ENCODE assay signal across 19 cellular contexts in the genomic region with DNA sequence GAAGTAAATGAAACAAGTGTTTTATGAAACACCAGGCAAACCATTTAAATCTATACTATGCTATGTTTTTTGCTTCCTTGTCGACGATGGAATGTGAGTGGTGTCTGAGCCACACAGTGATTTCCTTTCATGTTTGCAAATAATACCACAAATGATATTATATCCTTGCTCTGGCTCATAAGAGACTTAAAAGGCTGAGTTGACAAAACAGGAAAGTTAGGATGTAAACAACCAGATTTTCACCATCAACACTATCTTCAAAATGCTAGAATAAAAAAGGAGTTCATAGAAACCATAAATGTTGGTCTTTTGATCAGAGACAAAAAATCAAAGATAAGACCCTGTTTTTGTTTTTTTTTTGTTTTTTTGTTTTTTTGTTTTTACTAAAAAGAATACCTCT. TPM values are rescaled to one million over a fixed set of nuclear protein-coding genes. Genes with fewer than 3 reads are reported as not detected.
DNase-seq lines count a peak whose midpoint lies in the region; ATAC-seq, FAIRE-seq and TF ChIP-seq lines count a peak whose summit lies in the region.
"Had no signal": no experiment of that assay in that cellular context is flagged by ENCODE, and none has a peak within 500 bp of the region (broad histone marks: within the 10 kb centered on the region; RNA-seq: fewer than 3 reads in every experiment).

No MANE protein-coding gene starts in this region.

- H3K4me2 ChIP-seq in A549 (no peak overlapping the region), K562 (ENCODE audit: insufficient read depth, low read length) (no peak overlapping the region), SK-N-SH (no peak overlapping the region)

- TF ChIP-seq POLR2A in A549 (IDR thresholded peaks at IDR 0.05; ENCODE audit: low read length) (no peak), K562 (conservative IDR thresholded peaks at IDR 0.05) (no peak)

- ATAC-seq in A549: no peak
- no peak for ATAC-seq in K562
- no peak for ATAC-seq in GM18520 (IDR thresholded peaks at IDR 0.05; ENCODE audit: unreplicated experiment)

- H3K9me2 ChIP-seq in SK-N-SH: no peaks in the 10 kb centered on the region

- TF ChIP-seq CTCF in A549 (IDR thresholded peaks at IDR 0.05): no peak
- TF ChIP-seq CTCF in K562 (IDR thresholded peaks at IDR 0.05 in 2 of 3, conservative IDR thresholded peaks at IDR 0.05 in 1 of 3; ENCODE audit: insufficient read depth in 2 of 3, low read depth in 1 of 3, low read length in 3 of 3): no peak
- no peak for TF ChIP-seq CTCF in kidney (IDR thresholded peaks at IDR 0.05; ENCODE audit: borderline replicate concordance, extremely low read depth, insufficient read depth)
- no peak for TF ChIP-seq CTCF in SK-N-SH (IDR thresholded peaks at IDR 0.05)

- H3K79me2 ChIP-seq in K562 (ENCODE audit: control insufficient read depth, insufficient read depth, low read length): no peaks in the 10 kb centered on the region
- H3K79me2 ChIP-seq in SK-N-SH (ENCODE audit: insufficient read depth): no peaks in the 10 kb centered on the region

- FAIRE-seq in A549 (lab: Jason Lieb, UNC): no peak
- FAIRE-seq in K562 (lab: Jason Lieb, UNC): no peak
- peak; percentile 55 for FAIRE-seq in kidney (lab: Jason Lieb, UNC)
- FAIRE-seq: GM12892, GM19239, H1 had no signal

- no peak overlapping the region for H3K27ac ChIP-seq in A549
- H3K27ac ChIP-seq in K562 (ENCODE audit: extremely low read depth, low read depth, low read length): no peak overlapping the region
- no peak overlapping the region for H3K27ac ChIP-seq in kidney (ENCODE audit: low read depth in 2 of 2, low read length in 2 of 2)
- no peak overlapping the region for H3K27ac ChIP-seq in SK-N-SH (ENCODE audit: low read depth in 2 of 2, low read length in 1 of 2)
- H3K27ac ChIP-seq: GM23248 had no signal

- no peak overlapping the region for H3K9ac ChIP-seq in K562 (ENCODE audit: insufficient read depth in 1 of 2, low read depth in 2 of 2, low read length in 2 of 2)
- no peak overlapping the region for H3K9ac ChIP-seq in kidney (ENCODE audit: low read length in 2 of 2)
- H3K9ac ChIP-seq in SK-N-SH: no peak overlapping the region
- H3K9ac ChIP-seq: GM23248 had no signal

- no peak for TF ChIP-seq EP300 in A549 (IDR thresholded peaks at IDR 0.05)
- no peak for TF ChIP-seq EP300 in K562 (IDR thresholded peaks at IDR 0.05; ENCODE audit: low read length)
- no peak for TF ChIP-seq EP300 in SK-N-SH (IDR thresholded peaks at IDR 0.05; ENCODE audit: borderline replicate concordance in 1 of 2, low read depth in 1 of 2, low read length in 1 of 2)

- H3K4me1 ChIP-seq in A549 (no peaks in the 10 kb centered on the region), K562 (replicated peaks in 1 of 2; ENCODE audit: control insufficient read depth in 2 of 2, insufficient read depth in 2 of 2, low read length in 2 of 2) (no peaks in the 10 kb centered on the region), kidney (ENCODE audit: control insufficient read depth in 1 of 2, insufficient read depth in 1 of 2, low read depth in 1 of 2, low read length in 2 of 2) (no peaks in the 10 kb centered on the region), SK-N-SH (ENCODE audit: control insufficient read depth in 1 of 2, insufficient read depth in 2 of 2, low read depth in 1 of 2, low read length in 1 of 2) (no peaks in the 10 kb centered on the region)

- POLR2A ChIA-PET in A549 (lab: Yijun Ruan, JAX) (no interaction called here), K562 (lab: Yijun Ruan, JAX) (interaction anchor here (0.6 kb wide), 1 partner anchor 14 kb away, joined by 3 read pairs; no protein-coding TSS in a partner anchor), SK-N-SH (lab: Yijun Ruan, JAX) (no interaction called here)

- no peaks in the 10 kb centered on the region for H3K9me3 ChIP-seq in A549
- no peaks in the 10 kb centered on the region for H3K9me3 ChIP-seq in K562 (replicated peaks; ENCODE audit: control insufficient read depth, insufficient read depth, low read depth, low read length)
- H3K9me3 ChIP-seq in kidney (ENCODE audit: control insufficient read depth in 1 of 2, low read length in 2 of 2): no peaks in the 10 kb centered on the region
- no peaks in the 10 kb centered on the region for H3K9me3 ChIP-seq in SK-N-SH

- BruUV-seq in K562 (replicated peaks; lab: Mats Ljungman, UMichigan): no TSS peak

- in situ Hi-C loops in K562 (cut with MboI): no loop called here

- CTCF ChIA-PET in A549 (lab: Yijun Ruan, JAX): interaction anchor here (0.8 kb wide), 1 partner anchor 16 kb away, joined by 3 read pairs; no protein-coding TSS in a partner anchor
- CTCF ChIA-PET in K562 (lab: Yijun Ruan, JAX; ENCODE audit: low intra/inter-chr PET ratio): no interaction called here
- CTCF ChIA-PET in SK-N-SH (lab: Yijun Ruan, JAX): no interaction called here

- no peaks in the 10 kb centered on the region for H4K20me1 ChIP-seq in K562 (replicated peaks; ENCODE audit: control insufficient read depth, insufficient read depth, low read length)
- no peaks in the 10 kb centered on the region for H4K20me1 ChIP-seq in SK-N-SH (ENCODE audit: insufficient read depth)

- no peaks in the 10 kb centered on the region for H3K36me3 ChIP-seq in K562 (ENCODE audit: control insufficient read depth, insufficient read depth, low read length)
- no peaks in the 10 kb centered on the region for H3K36me3 ChIP-seq in kidney (ENCODE audit: control insufficient read depth in 1 of 2, insufficient read depth in 2 of 2, low read length in 2 of 2)
- H3K36me3 ChIP-seq in SK-N-SH (replicated peaks in 1 of 2; ENCODE audit: control insufficient read depth in 1 of 2, insufficient read depth in 2 of 2, low read length in 1 of 2): no peaks in the 10 kb centered on the region

- no peak overlapping the region for H2AFZ ChIP-seq in K562 (ENCODE audit: low read depth, low read length)
- no peak overlapping the region for H2AFZ ChIP-seq in SK-N-SH (ENCODE audit: low read depth)
- H2AFZ ChIP-seq: GM23248 had no signal

- intact Hi-C loops in K562 (cut with micrococcal nuclease): no loop called here
- intact Hi-C loops in kidney (cut with DNase I): no loop called here

- no peak for DNase-seq in A549 (ENCODE audit: low read depth in 1 of 2, low spot score in 1 of 2)
- DNase-seq in HT-29 (ENCODE audit: low spot score): peak; percentile 23
- no peak for DNase-seq in K562 (ENCODE audit: extremely low read depth in 1 of 4, low spot score in 3 of 4)
- DNase-seq in kidney: no peak
- no peak for DNase-seq in SK-N-SH
- DNase-seq in stimulated activated CD8-positive, alpha-beta memory T cell treated with anti-CD3 and anti-CD28 coated beads, Interleukin-4, amount 100 ng/mL, for 48 hours: no peak
- DNase-seq: 8988T; C1 segment of cervical spinal cord; Calu3; CD4-positive, alpha-beta memory T cell; COR-L47; DMS79 treated with DMSO at 0.1 percent for 48 hours; GM23248; H7; HCEC 1CT had no signal

- H3F3A ChIP-seq in SK-N-SH (replicated peaks; ENCODE audit: insufficient read depth): no peaks in the 10 kb centered on the region

- no peaks in the 10 kb centered on the region for H3K9me1 ChIP-seq in K562 (ENCODE audit: control insufficient read depth, insufficient read depth, low read length)

- 86% methylated on average over 2 of the region's 2 CpGs for WGBS in A549 (ENCODE audit: missing lambda C conversion rate)
- WGBS in K562 (ENCODE audit: insufficient coverage, low coverage, missing lambda C conversion rate): 16% methylated on average over 2 of the region's 2 CpGs
- WGBS in SK-N-SH (ENCODE audit: low lambda C conversion rate): 97% methylated on average over 2 of the region's 2 CpGs

- no peaks in the 10 kb centered on the region for H3K27me3 ChIP-seq in K562 (ENCODE audit: control insufficient read depth in 2 of 2, insufficient read depth in 2 of 2, low read length in 2 of 2)
- no peaks in the 10 kb centered on the region for H3K27me3 ChIP-seq in SK-N-SH (ENCODE audit: insufficient read depth)

- TF ChIP-seq RAD21 in A549 (conservative IDR thresholded peaks at IDR 0.05 in 1 of 2, IDR thresholded peaks at IDR 0.05 in 1 of 2) (no peak), K562 (CRISPR knock-in tag; conservative IDR thresholded peaks at IDR 0.05 in 1 of 2, IDR thresholded peaks at IDR 0.05 in 1 of 2) (no peak), SK-N-SH (IDR thresholded peaks at IDR 0.05; ENCODE audit: low read length) (no peak)

- H3K4me3 ChIP-seq in A549 (no peak overlapping the region), K562 (no peak overlapping the region), kidney (ENCODE audit: low read length in 2 of 2) (no peak overlapping the region), SK-N-SH (ENCODE audit: low read depth in 2 of 2, low read length in 1 of 2) (no peak overlapping the region)
- H3K4me3 ChIP-seq: GM23248 had no signal

TF ChIP-seq in SK-N-SH, 30 proteins besides CTCF, POLR2A, EP300 and RAD21 (continues in another document):
- TF ChIP-seq YY1 (IDR thresholded peaks at IDR 0.05; ENCODE audit: low read depth): no peak
- no peak for TF ChIP-seq ELF1 (IDR thresholded peaks at IDR 0.05)

RNA-seq across cellular contexts. Expression of a gene that starts 17.8 kb away (rescaled TPM):
- polyA plus RNA-seq in A549 (2011; rRNA removed) (7.9 and 8.2 TPM in 2 replicates), A549 (2017; fragmentation: RNase III; extraction: RNeasy Plus Mini Kit Qiagen cat#74134 plus additional on column Dnase treatment) (3.8 to 4.5 TPM (median 4.1 TPM) in 3 replicates), K562 (2011; rRNA removed) (8.6 and 9.1 TPM in 2 replicates), K562 (2014; fragmentation: Illumina TruSeq; extraction: Trizol) (3.6 and 5.6 TPM in 2 replicates), K562 (2014; fragmentation: Nextera tagmentation; extraction: Ambion mirVana) (1 to 10 TPM; 1.0 to 1.2 TPM), K562 (2014; rRNA removed) (3.3 and 3.9 TPM in 2 replicates), kidney (ENCODE audit: insufficient read depth, low read depth, low replicate concordance) (5.6 TPM), SK-N-SH (2012; rRNA removed) (2.9 and 3.8 TPM in 2 replicates)
- 2.7 and 3.0 TPM in 2 replicates for polyA plus RNA-seq in A549 (2012; cell fraction: cytosol; rRNA removed)
- polyA plus RNA-seq in A549 (2012; cell fraction: nucleus; rRNA removed): 1.9 and 2.4 TPM in 2 replicates
- 13.5 and 14.4 TPM in 2 replicates for polyA minus RNA-seq in A549 (2011; rRNA and poly(A)+ RNA removed)
- 19.9 and 20.8 TPM in 2 replicates for total RNA-seq in HT-29 (2014; rRNA removed; shearing (Covaris generic))
- 12.1 and 22.5 TPM in 2 replicates for total RNA-seq in K562 (2011; cell fraction: chromatin; rRNA removed; ENCODE audit: low replicate concordance)
- 4.5 and 6.1 TPM in 2 replicates for total RNA-seq in K562 (2011; cell fraction: nucleolus; rRNA removed)
- 22.1 and 43.9 TPM in 2 replicates for total RNA-seq in K562 (2011; cell fraction: nucleoplasm; rRNA removed)
- total RNA-seq in K562 (2014; rRNA removed) (3.7 and 4.7 TPM in 2 replicates), K562 (2014; rRNA removed; fragmentation: Illumina TruSeq; extraction: Trizol) (5.5 and 6.3 TPM in 2 replicates), K562 (2015; rRNA removed; fragmentation: Illumina TruSeq; extraction: Trizol) (6.0 and 7.0 TPM in 2 replicates), K562 (2021) (6.1 and 6.5 TPM in 2 replicates), kidney (25.9 TPM)
- 2.5 and 6.2 TPM in 2 replicates for polyA plus RNA-seq in K562 (2011; cell fraction: cytosol; rRNA removed)
- polyA plus RNA-seq in K562 (2011; cell fraction: nucleus; rRNA removed): 9.3 and 11.5 TPM in 2 replicates
- 2.9 and 4.4 TPM in 2 replicates for polyA plus RNA-seq in K562 (2012)
- 20.0 and 33.6 TPM in 2 replicates for polyA minus RNA-seq in K562 (2011; rRNA and poly(A)+ RNA removed)
- polyA minus RNA-seq in K562 (2011; cell fraction: cytosol; rRNA and poly(A)+ RNA removed): 5.6 and 6.2 TPM in 2 replicates
- 24.0 and 37.2 TPM in 2 replicates for polyA minus RNA-seq in K562 (2011; cell fraction: nucleus; rRNA and poly(A)+ RNA removed)
- polyA plus RNA-seq in SK-N-SH (2012; cell fraction: cytosol; rRNA removed): 4.3 and 4.6 TPM in 2 replicates
- polyA plus RNA-seq in SK-N-SH (2012; cell fraction: nucleus; rRNA removed): 3.6 and 6.0 TPM in 2 replicates
